In genomic region chr6:36676142-36677058, GRCh38 we compare ENCODE assay signal across 8 cellular contexts. TPM values are rescaled to one million over a fixed set of nuclear protein-coding genes. Genes with fewer than 3 reads are reported as not detected.
DNase-seq lines count a peak whose midpoint lies in the region; ATAC-seq and TF ChIP-seq lines count a peak whose summit lies in the region.

No MANE protein-coding gene starts in this region.

- H3K9me3 ChIP-seq in SK-N-SH, result no peaks in the 10 kb centered on the region

- no peak for TF ChIP-seq CTCF in SK-N-SH (IDR thresholded peaks at IDR 0.05)
- no peak for TF ChIP-seq CTCF in fibroblast of villous mesenchyme (IDR thresholded peaks at IDR 0.05; ENCODE audit: insufficient read depth, low read depth, low read length)

- peaks cover 30% of the 10 kb centered on the region for H3F3A ChIP-seq in SK-N-SH (replicated peaks; ENCODE audit: insufficient read depth)

- peaks cover 43% of the 10 kb centered on the region for H3K4me1 Mint-ChIP-seq in activated CD4-positive, alpha-beta T cell treated with anti-CD3 and anti-CD28 coated beads, Interleukin-2, amount 10 ng/mL, durations not matched to agents 7 days and 5 days

- POLR2A ChIA-PET in activated CD4-positive, alpha-beta T cell treated with anti-CD3 and anti-CD28 coated beads, Interleukin-2, amount 10 ng/mL, durations not matched to agents 7 days and 5 days (lab: Charles Lee), result interaction anchor here (0.5 kb wide), 1 partner anchor 68 kb away, joined by 4 read pairs; no protein-coding TSS in a partner anchor
- POLR2A ChIA-PET in SK-N-SH (lab: Yijun Ruan, JAX), result interaction anchor here (1.0 to 1.9 kb wide), 6 partner anchors 10 to 34 kb away, joined by 3 to 9 read pairs (median 4); no protein-coding TSS in a partner anchor

- peaks cover 13% of the 10 kb centered on the region for H3K36me3 Mint-ChIP-seq in activated CD4-positive, alpha-beta T cell treated with anti-CD3 and anti-CD28 coated beads, Interleukin-2, amount 10 ng/mL, durations not matched to agents 7 days and 5 days (ENCODE audit: low read depth)

- no peaks in the 10 kb centered on the region for H3K9me2 ChIP-seq in SK-N-SH

- H3K27me3 ChIP-seq in SK-N-SH (ENCODE audit: insufficient read depth), result no peaks in the 10 kb centered on the region

- peaks cover 27 to 39% of the 10 kb centered on the region in 2 experiments for H3K4me1 ChIP-seq in SK-N-SH (ENCODE audit: control insufficient read depth in 1 of 2, insufficient read depth in 2 of 2, low read depth in 1 of 2, low read length in 1 of 2)

- TF ChIP-seq EP300 in SK-N-SH (IDR thresholded peaks at IDR 0.05; ENCODE audit: borderline replicate concordance in 1 of 2, low read depth in 1 of 2, low read length in 1 of 2), result no peak

- peak overlapping the region; percentile 94 for H3K4me2 ChIP-seq in SK-N-SH

- ATAC-seq in HG03039 (IDR thresholded peaks at IDR 0.05; ENCODE audit: unreplicated experiment) (no peak), GM18858 (IDR thresholded peaks at IDR 0.05; ENCODE audit: unreplicated experiment) (no peak)

- CTCF ChIA-PET in activated CD4-positive, alpha-beta T cell treated with anti-CD3 and anti-CD28 coated beads, Interleukin-2, amount 10 ng/mL, durations not matched to agents 7 days and 5 days (lab: Charles Lee), result interaction anchor here (1.1 to 1.5 kb wide), 5 partner anchors 9 to 61 kb away, joined by 3 to 5 read pairs (median 3); no protein-coding TSS in a partner anchor
- CTCF ChIA-PET in SK-N-SH (lab: Yijun Ruan, JAX), result interaction anchor here (0.9 to 9.5 kb wide), 6 partner anchors 8 to 223 kb away, joined by 3 to 91 read pairs (median 4); no protein-coding TSS in a partner anchor

- no peak for TF ChIP-seq RAD21 in SK-N-SH (IDR thresholded peaks at IDR 0.05; ENCODE audit: low read length)

- H3K79me2 ChIP-seq in SK-N-SH (ENCODE audit: insufficient read depth), result peaks cover 43% of the 10 kb centered on the region

- DNase-seq in activated CD4-positive, alpha-beta T cell treated with anti-CD3 and anti-CD28 coated beads, Interleukin-2, amount 10 ng/mL, durations not matched to agents 7 days and 5 days, result no peak
- DNase-seq in activated CD4-positive, alpha-beta T cell treated with anti-CD3 and anti-CD28 coated beads for 1 hour, result no peak
- peak; percentile 55 for DNase-seq in SK-N-SH
- peak; percentile 59 for DNase-seq in fibroblast of villous mesenchyme (ENCODE audit: low read depth)
- peak; percentile 19 for DNase-seq in superior temporal gyrus (ENCODE audit: extremely low spot score)
- no peak for DNase-seq in iPS-NIHi7 (ENCODE audit: extremely low spot score)

- H3K9ac ChIP-seq in SK-N-SH, result peak overlapping the region; percentile 73

- H3K4me3 ChIP-seq in SK-N-SH (ENCODE audit: low read depth in 2 of 2, low read length in 1 of 2) (peak overlapping the region; percentile 15 to 21; a peak in 2 of 4 replicates), fibroblast of villous mesenchyme (ENCODE audit: low read depth, low read length) (no peak overlapping the region)

- no peaks in the 10 kb centered on the region for H3K9me3 Mint-ChIP-seq in activated CD4-positive, alpha-beta T cell treated with anti-CD3 and anti-CD28 coated beads, Interleukin-2, amount 10 ng/mL, durations not matched to agents 7 days and 5 days

- H3K27ac Mint-ChIP-seq in activated CD4-positive, alpha-beta T cell treated with anti-CD3 and anti-CD28 coated beads, Interleukin-2, amount 10 ng/mL, durations not matched to agents 7 days and 5 days, result peak overlapping the region; percentile 65

- peak overlapping the region; percentile 87 to 94 for H3K27ac ChIP-seq in SK-N-SH (ENCODE audit: low read depth in 2 of 2, low read length in 1 of 2)

- H2AFZ ChIP-seq in SK-N-SH (ENCODE audit: low read depth), result peak overlapping the region; percentile 16; the same call in 1 of the 2 replicates

- peaks cover 29% of the 10 kb centered on the region for H4K20me1 ChIP-seq in SK-N-SH (ENCODE audit: insufficient read depth)

- peaks cover 15% of the 10 kb centered on the region for H3K27me3 Mint-ChIP-seq in activated CD4-positive, alpha-beta T cell treated with anti-CD3 and anti-CD28 coated beads, Interleukin-2, amount 10 ng/mL, durations not matched to agents 7 days and 5 days

- 44% methylated on average over 2 of the region's 4 CpGs for WGBS in SK-N-SH (ENCODE audit: low lambda C conversion rate)

- peaks cover 2 to 5% of the 10 kb centered on the region in 2 experiments for H3K36me3 ChIP-seq in SK-N-SH (replicated peaks in 1 of 2; ENCODE audit: control insufficient read depth in 1 of 2, insufficient read depth in 2 of 2, low read length in 1 of 2)

- H3K4me3 Mint-ChIP-seq in activated CD4-positive, alpha-beta T cell treated with anti-CD3 and anti-CD28 coated beads, Interleukin-2, amount 10 ng/mL, durations not matched to agents 7 days and 5 days, result peak overlapping the region; percentile 5

TF ChIP-seq in SK-N-SH, 30 proteins besides CTCF, POLR2A, EP300 and RAD21 (continues in another document):
- TF ChIP-seq MXI1 (IDR thresholded peaks at IDR 0.05; ENCODE audit: low read depth, low read length), result peak; percentile 39; the same call in 1 of the 2 replicates
- no peak for TF ChIP-seq REST (IDR thresholded peaks at IDR 0.05; ENCODE audit: low read depth, low read length)
- TF ChIP-seq GATA2 (CRISPR knock-in tag; IDR thresholded peaks at IDR 0.05), result no peak
- TF ChIP-seq ELF1 (IDR thresholded peaks at IDR 0.05), result no peak
- TF ChIP-seq FOXJ3 (CRISPR knock-in tag; IDR thresholded peaks at IDR 0.05), result 0 out of 2 replicates have a peak, but pooled peaks have one; percentile 18
- no peak for TF ChIP-seq TCF12 (IDR thresholded peaks at IDR 0.05)
- TF ChIP-seq POLR2AphosphoS5 (IDR thresholded peaks at IDR 0.05; ENCODE audit: low read depth, low read length), result peak; percentile 6; the same call in 1 of the 2 replicates
- no peak for TF ChIP-seq USF2 (IDR thresholded peaks at IDR 0.05; ENCODE audit: borderline replicate concordance, low read depth, low read length)
- TF ChIP-seq YY1 (IDR thresholded peaks at IDR 0.05; ENCODE audit: low read depth), result no peak
- no peak for TF ChIP-seq TAF1 (IDR thresholded peaks at IDR 0.05; ENCODE audit: borderline replicate concordance, low read depth, low read length)
- no peak for TF ChIP-seq IRF3 (IDR thresholded peaks at IDR 0.05; ENCODE audit: low read depth, low read length)
- peak; percentile 53; the same call in 1 of the 2 replicates for TF ChIP-seq MAX (IDR thresholded peaks at IDR 0.05; ENCODE audit: low read depth)

RNA-seq across cellular contexts. Expression of gene CDKN1A, which starts 2.1 kb away (rescaled TPM):
- 10 to 100 TPM; 36.7 to 39.5 TPM for total RNA-seq in activated CD4-positive, alpha-beta T cell treated with anti-CD3 and anti-CD28 coated beads, Interleukin-2, amount 10 ng/mL, durations not matched to agents 7 days and 5 days
- 747 and 824 TPM in 2 replicates for polyA plus RNA-seq in SK-N-SH (2012; rRNA removed)
- 479 and 617 TPM in 2 replicates for polyA plus RNA-seq in SK-N-SH (2012; cell fraction: cytosol; rRNA removed)
- 431 and 582 TPM in 2 replicates for polyA plus RNA-seq in SK-N-SH (2012; cell fraction: nucleus; rRNA removed)
- 302 and 522 TPM in 2 replicates for total RNA-seq in fibroblast of villous mesenchyme

RNA-seq across cellular contexts. Expression of gene RAB44, which starts 21.2 kb away (rescaled TPM):
- total RNA-seq in activated CD4-positive, alpha-beta T cell treated with anti-CD3 and anti-CD28 coated beads, Interleukin-2, amount 10 ng/mL, durations not matched to agents 7 days and 5 days, result under 1 TPM; 0.08 to 0.15 TPM
- polyA plus RNA-seq in SK-N-SH (2012; rRNA removed), result 0.10 and 0.12 TPM in 2 replicates
- polyA plus RNA-seq in SK-N-SH (2012; cell fraction: cytosol; rRNA removed), result 0.01 TPM in 2 replicates
- polyA plus RNA-seq in SK-N-SH (2012; cell fraction: nucleus; rRNA removed), result 0.70 and 0.83 TPM in 2 replicates
- under 0.01 TPM in 1 of 2 replicates, not detected in the other for total RNA-seq in fibroblast of villous mesenchyme

Comparison
In these comparisons a context has a peak if more than half of its experiments do, and no peak if none do; other contexts are left out.
1. DNase-seq: peak in SK-N-SH (single experiment), fibroblast of villous mesenchyme (single experiment) and superior temporal gyrus (single experiment); none in activated CD4-positive, alpha-beta T cell treated with anti-CD3 and anti-CD28 coated beads, Interleukin-2, amount 10 ng/mL, durations not matched to agents 7 days and 5 days (single experiment), activated CD4-positive, alpha-beta T cell treated with anti-CD3 and anti-CD28 coated beads for 1 hour (single experiment) and iPS-NIHi7 (single experiment).